1 cellular context compared by ENCODE assay signal in the genomic region with DNA sequence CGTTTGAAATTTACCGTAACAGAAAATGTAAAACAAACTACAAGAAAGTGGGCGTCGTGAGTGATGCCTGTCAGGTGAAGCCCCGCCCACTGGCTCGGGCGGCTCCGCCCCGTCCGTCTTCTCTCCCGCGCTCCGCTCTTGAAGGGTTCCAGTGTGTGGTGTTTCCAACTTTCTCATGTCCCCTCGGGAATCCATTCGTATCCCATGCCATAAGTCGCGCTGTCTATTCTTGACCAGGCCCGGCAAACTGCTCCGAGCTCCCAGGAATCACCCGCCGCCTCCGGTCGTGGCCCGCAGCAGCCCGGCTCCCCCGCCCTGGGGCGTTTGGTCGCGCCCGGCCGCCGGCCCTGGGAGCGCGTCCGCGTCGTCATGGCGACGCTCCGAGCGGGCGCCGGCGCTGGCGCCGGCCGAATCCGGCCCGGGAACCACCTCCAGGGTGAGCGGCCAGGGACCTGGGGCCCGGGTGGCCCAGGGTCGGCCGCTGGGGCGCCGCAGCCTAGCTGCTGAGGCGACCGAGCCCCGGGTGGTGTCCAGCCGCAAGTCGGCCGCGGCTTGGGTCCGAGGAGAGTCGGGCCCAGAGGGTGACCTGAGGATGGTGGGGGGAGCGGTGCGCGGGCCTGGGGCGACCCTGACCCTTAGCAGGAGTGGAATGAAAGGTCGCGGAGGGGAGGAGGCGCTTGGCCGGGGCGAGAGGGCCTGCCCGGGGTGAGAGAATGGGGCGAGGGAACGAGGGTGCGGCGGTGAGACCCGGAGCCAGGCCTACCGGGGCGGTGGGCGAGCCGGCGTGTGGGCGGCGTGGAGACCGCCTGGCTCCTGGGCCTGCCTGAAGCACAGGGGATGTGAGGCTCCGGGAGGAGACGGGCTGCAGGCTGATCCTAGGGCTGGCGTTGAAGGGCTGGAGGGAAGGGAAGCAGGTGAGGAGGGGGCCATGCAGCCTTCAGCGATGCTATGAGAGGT.
A peak's percentile ranks its signal among the peaks of the same experiment; 100 is the strongest.
TF ChIP-seq lines count a peak whose summit lies in the region.

A gene (plus strand): TSS at position 375 of the 957 bp plus-strand sequence. CDS start 1,683 bp downstream, outside the sequence.

TF ChIP-seq in HepG2, 621 proteins besides CTCF, POLR2A, EP300 and RAD21 (continued from another document and continues in another):
- TF ChIP-seq YY1 (IDR thresholded peaks at IDR 0.05; ENCODE audit: insufficient read depth, insufficient replicate concordance, low read depth, low read length) (peak; percentile 43), ZSCAN22 (CRISPR knock-in tag; IDR thresholded peaks at IDR 0.05) (no peak), ZNF431 (CRISPR knock-in tag; IDR thresholded peaks at IDR 0.05; ENCODE audit: borderline replicate concordance, low read depth) (no peak), GTF3A (CRISPR knock-in tag; conservative IDR thresholded peaks at IDR 0.05) (no peak), SRSF9 (IDR thresholded peaks at IDR 0.05; ENCODE audit: borderline replicate concordance, insufficient read depth, low read depth, low read length, poor library complexity, severe bottlenecking) (no peak), ZNF343 (CRISPR knock-in tag; IDR thresholded peaks at IDR 0.05) (no peak), KLF11 (CRISPR knock-in tag; IDR thresholded peaks at IDR 0.05) (no peak), ZNF552 (CRISPR knock-in tag; IDR thresholded peaks at IDR 0.05; ENCODE audit: borderline replicate concordance) (no peak), MED8 (CRISPR knock-in tag; IDR thresholded peaks at IDR 0.05; ENCODE audit: insufficient replicate concordance) (no peak), SAP130 (CRISPR knock-in tag; IDR thresholded peaks at IDR 0.05; ENCODE audit: low read depth) (peak; percentile 88), NRL (CRISPR knock-in tag; IDR thresholded peaks at IDR 0.05; ENCODE audit: borderline replicate concordance) (no peak), JARID2 (CRISPR knock-in tag; IDR thresholded peaks at IDR 0.05; ENCODE audit: insufficient replicate concordance) (no peak), TAF1 (CRISPR knock-in tag; IDR thresholded peaks at IDR 0.05) (no peak), MIER2 (CRISPR knock-in tag; IDR thresholded peaks at IDR 0.05) (no peak), TBX2 (CRISPR knock-in tag; IDR thresholded peaks at IDR 0.05; ENCODE audit: borderline replicate concordance) (peak; percentile 32; the same call in 1 of the 2 replicates), ZNF614 (CRISPR knock-in tag; IDR thresholded peaks at IDR 0.05; ENCODE audit: borderline replicate concordance) (no peak), CEBPB (IDR thresholded peaks at IDR 0.05; ENCODE audit: borderline replicate concordance, low read depth, low read length) (no peak), PRPF4 (IDR thresholded peaks at IDR 0.05; ENCODE audit: low read depth, low read length, poor library complexity, severe bottlenecking) (no peak), ZNF891 (CRISPR knock-in tag; IDR thresholded peaks at IDR 0.05) (no peak), PAF1 (CRISPR knock-in tag; IDR thresholded peaks at IDR 0.05) (no peak), NR2F1 (CRISPR knock-in tag; IDR thresholded peaks at IDR 0.05) (peak in 1 of 2 experiments; percentile 46; a peak in 1 of 4 replicates), HNRNPL (IDR thresholded peaks at IDR 0.05; ENCODE audit: low read depth, low read length) (no peak), ARHGAP35 (CRISPR knock-in tag; IDR thresholded peaks at IDR 0.05; ENCODE audit: borderline replicate concordance) (peak; percentile 44; the same call in 1 of the 2 replicates), JUND (CRISPR knock-in tag; IDR thresholded peaks at IDR 0.05) (no peak), ZNF558 (CRISPR knock-in tag; IDR thresholded peaks at IDR 0.05; ENCODE audit: borderline replicate concordance) (no peak), ZNF317 (CRISPR knock-in tag; IDR thresholded peaks at IDR 0.05) (no peak)
- TF ChIP-seq, protein P1, sequence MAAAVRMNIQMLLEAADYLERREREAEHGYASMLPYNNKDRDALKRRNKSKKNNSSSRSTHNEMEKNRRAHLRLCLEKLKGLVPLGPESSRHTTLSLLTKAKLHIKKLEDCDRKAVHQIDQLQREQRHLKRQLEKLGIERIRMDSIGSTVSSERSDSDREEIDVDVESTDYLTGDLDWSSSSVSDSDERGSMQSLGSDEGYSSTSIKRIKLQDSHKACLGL (CRISPR knock-in tag; IDR thresholded peaks at IDR 0.05): no peak
- TF ChIP-seq, protein P2, sequence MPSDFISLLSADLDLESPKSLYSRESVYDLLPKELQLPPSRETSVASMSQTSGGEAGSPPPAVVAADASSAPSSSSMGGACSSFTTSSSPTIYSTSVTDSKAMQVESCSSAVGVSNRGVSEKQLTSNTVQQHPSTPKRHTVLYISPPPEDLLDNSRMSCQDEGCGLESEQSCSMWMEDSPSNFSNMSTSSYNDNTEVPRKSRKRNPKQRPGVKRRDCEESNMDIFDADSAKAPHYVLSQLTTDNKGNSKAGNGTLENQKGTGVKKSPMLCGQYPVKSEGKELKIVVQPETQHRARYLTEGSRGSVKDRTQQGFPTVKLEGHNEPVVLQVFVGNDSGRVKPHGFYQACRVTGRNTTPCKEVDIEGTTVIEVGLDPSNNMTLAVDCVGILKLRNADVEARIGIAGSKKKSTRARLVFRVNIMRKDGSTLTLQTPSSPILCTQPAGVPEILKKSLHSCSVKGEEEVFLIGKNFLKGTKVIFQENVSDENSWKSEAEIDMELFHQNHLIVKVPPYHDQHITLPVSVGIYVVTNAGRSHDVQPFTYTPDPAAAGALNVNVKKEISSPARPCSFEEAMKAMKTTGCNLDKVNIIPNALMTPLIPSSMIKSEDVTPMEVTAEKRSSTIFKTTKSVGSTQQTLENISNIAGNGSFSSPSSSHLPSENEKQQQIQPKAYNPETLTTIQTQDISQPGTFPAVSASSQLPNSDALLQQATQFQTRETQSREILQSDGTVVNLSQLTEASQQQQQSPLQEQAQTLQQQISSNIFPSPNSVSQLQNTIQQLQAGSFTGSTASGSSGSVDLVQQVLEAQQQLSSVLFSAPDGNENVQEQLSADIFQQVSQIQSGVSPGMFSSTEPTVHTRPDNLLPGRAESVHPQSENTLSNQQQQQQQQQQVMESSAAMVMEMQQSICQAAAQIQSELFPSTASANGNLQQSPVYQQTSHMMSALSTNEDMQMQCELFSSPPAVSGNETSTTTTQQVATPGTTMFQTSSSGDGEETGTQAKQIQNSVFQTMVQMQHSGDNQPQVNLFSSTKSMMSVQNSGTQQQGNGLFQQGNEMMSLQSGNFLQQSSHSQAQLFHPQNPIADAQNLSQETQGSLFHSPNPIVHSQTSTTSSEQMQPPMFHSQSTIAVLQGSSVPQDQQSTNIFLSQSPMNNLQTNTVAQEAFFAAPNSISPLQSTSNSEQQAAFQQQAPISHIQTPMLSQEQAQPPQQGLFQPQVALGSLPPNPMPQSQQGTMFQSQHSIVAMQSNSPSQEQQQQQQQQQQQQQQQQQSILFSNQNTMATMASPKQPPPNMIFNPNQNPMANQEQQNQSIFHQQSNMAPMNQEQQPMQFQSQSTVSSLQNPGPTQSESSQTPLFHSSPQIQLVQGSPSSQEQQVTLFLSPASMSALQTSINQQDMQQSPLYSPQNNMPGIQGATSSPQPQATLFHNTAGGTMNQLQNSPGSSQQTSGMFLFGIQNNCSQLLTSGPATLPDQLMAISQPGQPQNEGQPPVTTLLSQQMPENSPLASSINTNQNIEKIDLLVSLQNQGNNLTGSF (CRISPR knock-in tag; IDR thresholded peaks at IDR 0.05): no peak
- TF ChIP-seq, protein P3, sequence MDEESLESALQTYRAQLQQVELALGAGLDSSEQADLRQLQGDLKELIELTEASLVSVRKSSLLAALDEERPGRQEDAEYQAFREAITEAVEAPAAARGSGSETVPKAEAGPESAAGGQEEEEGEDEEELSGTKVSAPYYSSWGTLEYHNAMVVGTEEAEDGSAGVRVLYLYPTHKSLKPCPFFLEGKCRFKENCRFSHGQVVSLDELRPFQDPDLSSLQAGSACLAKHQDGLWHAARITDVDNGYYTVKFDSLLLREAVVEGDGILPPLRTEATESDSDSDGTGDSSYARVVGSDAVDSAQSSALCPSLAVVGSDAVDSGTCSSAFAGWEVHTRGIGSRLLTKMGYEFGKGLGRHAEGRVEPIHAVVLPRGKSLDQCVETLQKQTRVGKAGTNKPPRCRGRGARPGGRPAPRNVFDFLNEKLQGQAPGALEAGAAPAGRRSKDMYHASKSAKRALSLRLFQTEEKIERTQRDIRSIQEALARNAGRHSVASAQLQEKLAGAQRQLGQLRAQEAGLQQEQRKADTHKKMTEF (CRISPR knock-in tag; IDR thresholded peaks at IDR 0.05): peak; percentile 32; the same call in 1 of the 2 replicates
- TF ChIP-seq, protein P4, sequence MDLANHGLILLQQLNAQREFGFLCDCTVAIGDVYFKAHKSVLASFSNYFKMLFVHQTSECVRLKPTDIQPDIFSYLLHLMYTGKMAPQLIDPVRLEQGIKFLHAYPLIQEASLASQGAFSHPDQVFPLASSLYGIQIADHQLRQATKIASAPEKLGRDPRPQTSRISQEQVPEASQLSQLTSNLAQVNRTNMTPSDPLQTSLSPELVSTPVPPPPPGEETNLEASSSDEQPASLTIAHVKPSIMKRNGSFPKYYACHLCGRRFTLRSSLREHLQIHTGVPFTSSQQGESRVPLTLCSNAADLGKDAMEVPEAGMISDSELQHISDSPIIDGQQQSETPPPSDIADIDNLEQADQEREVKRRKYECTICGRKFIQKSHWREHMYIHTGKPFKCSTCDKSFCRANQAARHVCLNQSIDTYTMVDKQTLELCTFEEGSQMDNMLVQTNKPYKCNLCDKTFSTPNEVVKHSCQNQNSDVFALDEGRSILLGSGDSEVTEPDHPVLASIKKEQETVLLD (CRISPR knock-in tag; IDR thresholded peaks at IDR 0.05; ENCODE audit: low read depth): no peak
- TF ChIP-seq, protein P5, sequence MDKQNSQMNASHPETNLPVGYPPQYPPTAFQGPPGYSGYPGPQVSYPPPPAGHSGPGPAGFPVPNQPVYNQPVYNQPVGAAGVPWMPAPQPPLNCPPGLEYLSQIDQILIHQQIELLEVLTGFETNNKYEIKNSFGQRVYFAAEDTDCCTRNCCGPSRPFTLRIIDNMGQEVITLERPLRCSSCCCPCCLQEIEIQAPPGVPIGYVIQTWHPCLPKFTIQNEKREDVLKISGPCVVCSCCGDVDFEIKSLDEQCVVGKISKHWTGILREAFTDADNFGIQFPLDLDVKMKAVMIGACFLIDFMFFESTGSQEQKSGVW (CRISPR knock-in tag; IDR thresholded peaks at IDR 0.05; ENCODE audit: borderline replicate concordance): no peak
- TF ChIP-seq, protein P6, sequence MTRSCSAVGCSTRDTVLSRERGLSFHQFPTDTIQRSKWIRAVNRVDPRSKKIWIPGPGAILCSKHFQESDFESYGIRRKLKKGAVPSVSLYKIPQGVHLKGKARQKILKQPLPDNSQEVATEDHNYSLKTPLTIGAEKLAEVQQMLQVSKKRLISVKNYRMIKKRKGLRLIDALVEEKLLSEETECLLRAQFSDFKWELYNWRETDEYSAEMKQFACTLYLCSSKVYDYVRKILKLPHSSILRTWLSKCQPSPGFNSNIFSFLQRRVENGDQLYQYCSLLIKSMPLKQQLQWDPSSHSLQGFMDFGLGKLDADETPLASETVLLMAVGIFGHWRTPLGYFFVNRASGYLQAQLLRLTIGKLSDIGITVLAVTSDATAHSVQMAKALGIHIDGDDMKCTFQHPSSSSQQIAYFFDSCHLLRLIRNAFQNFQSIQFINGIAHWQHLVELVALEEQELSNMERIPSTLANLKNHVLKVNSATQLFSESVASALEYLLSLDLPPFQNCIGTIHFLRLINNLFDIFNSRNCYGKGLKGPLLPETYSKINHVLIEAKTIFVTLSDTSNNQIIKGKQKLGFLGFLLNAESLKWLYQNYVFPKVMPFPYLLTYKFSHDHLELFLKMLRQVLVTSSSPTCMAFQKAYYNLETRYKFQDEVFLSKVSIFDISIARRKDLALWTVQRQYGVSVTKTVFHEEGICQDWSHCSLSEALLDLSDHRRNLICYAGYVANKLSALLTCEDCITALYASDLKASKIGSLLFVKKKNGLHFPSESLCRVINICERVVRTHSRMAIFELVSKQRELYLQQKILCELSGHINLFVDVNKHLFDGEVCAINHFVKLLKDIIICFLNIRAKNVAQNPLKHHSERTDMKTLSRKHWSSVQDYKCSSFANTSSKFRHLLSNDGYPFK (CRISPR knock-in tag; IDR thresholded peaks at IDR 0.05; ENCODE audit: borderline replicate concordance): no peak
